In the genomic region with DNA sequence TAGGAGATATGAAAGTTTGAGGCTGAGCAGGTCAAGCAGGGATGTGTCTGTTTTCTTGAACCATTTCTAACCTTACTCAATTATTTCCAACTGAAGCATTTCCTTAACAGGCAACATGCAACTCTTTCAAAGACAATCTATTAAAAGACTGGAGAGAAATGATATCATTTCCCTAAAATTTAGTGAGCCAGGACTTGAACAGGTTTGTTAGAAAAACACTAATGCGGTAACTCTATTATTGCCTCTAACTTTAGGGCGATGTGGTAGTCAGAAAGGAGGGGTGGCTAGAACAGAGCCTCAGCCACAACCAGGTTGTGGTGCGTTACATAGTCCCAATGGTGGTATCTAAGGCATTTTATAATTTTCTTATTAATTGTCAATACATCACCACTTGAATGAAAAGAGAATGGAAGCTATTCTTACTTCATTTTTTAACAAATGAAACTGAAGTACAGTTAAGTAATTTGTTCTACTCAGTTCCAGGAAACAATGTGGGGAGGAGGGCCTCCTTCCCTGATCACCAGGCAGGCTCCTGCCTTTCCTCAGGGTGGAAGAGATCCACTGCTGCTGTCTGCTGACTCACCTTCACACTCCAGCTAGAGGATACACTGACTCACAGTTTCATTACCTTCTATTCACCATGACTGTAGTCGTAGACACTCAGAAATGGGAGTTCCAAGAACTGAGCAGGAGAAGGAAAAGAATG, we compare ENCODE assay signal across 9 cellular contexts. TPM values are rescaled to one million over a fixed set of nuclear protein-coding genes. Genes with fewer than 3 reads are reported as not detected.
DNase-seq lines count a peak whose midpoint lies in the region; ATAC-seq and TF ChIP-seq lines count a peak whose summit lies in the region.
"Had no signal": no experiment of that assay in that cellular context is flagged by ENCODE, and none has a peak within 500 bp of the region (broad histone marks: within the 10 kb centered on the region; RNA-seq: fewer than 3 reads in every experiment).

No MANE protein-coding gene starts in this region.

- H3K36me3 Mint-ChIP-seq in brain = no peaks in the 10 kb centered on the region

- H3K4me1 Mint-ChIP-seq in brain = peaks cover 5% of the 10 kb centered on the region

- peaks cover 39% of the 10 kb centered on the region for H3K4me1 ChIP-seq in lower lobe of right lung

- no peaks in the 10 kb centered on the region for H3K36me3 ChIP-seq in lower lobe of right lung

- H3K27me3 ChIP-seq in lower lobe of right lung (ENCODE audit: low read depth) = no peaks in the 10 kb centered on the region

- H3K27ac Mint-ChIP-seq in brain = peak overlapping the region in 3 of 5 experiments; percentile 11 to 83 (median 72)

- peak; percentile 87 to 94 for ATAC-seq in lower lobe of right lung
- no peak for ATAC-seq in HG03520 (IDR thresholded peaks at IDR 0.05; ENCODE audit: unreplicated experiment)

- H3K4me3 Mint-ChIP-seq in brain = peak overlapping the region in 1 of 5 experiments; percentile 11

- no peaks in the 10 kb centered on the region for H3K9me3 ChIP-seq in lower lobe of right lung

- TF ChIP-seq CTCF in brain (conservative IDR thresholded peaks at IDR 0.05) (no peak), lower lobe of right lung (IDR thresholded peaks at IDR 0.05) (no peak)

- H3K27me3 Mint-ChIP-seq in brain = peaks cover under 1% of the 10 kb centered on the region

- peak; percentile 23 for DNase-seq in GDM1 (lab: John Stamatoyannopoulos, UW)
- DNase-seq in LHCN-M2 (ENCODE audit: low read depth) = peak; percentile 93
- DNase-seq in lower lobe of right lung = no peak
- no peak for DNase-seq in COR-L47 (lab: John Stamatoyannopoulos, UW)
- DNase-seq in middle frontal gyrus (ENCODE audit: extremely low spot score, low spot score) = no peak
- DNase-seq in COLO668 (lab: John Stamatoyannopoulos, UW; ENCODE audit: unreplicated experiment) = no peak

- no peaks in the 10 kb centered on the region for H3K9me3 Mint-ChIP-seq in brain

- H3K27ac ChIP-seq in lower lobe of right lung = peak overlapping the region; percentile 38
- H3K27ac ChIP-seq: KMS-11 had no signal

- intact Hi-C loops in lower lobe of right lung (cut with DNase I) = no loop called here

- no peak overlapping the region for H3K4me3 ChIP-seq in lower lobe of right lung

RNA-seq across cellular contexts. Expression of gene MYO1E, which starts 22.8 kb away (rescaled TPM):
- 88.5 and 117 TPM in 2 replicates for total RNA-seq in LHCN-M2 (2014; rRNA removed)
- 59.1 TPM for polyA plus RNA-seq in LHCN-M2 (2012)
- polyA plus RNA-seq in brain (ENCODE audit: insufficient read depth, low read depth, low replicate concordance) = 35.8 TPM
- total RNA-seq in lower lobe of right lung = 59.4 TPM

Comparison
In these comparisons a context has a peak if more than half of its experiments do, and no peak if none do; other contexts are left out.
1. DNase-seq: peak in GDM1 (single experiment) and LHCN-M2 (single experiment); none in lower lobe of right lung (single experiment), COR-L47 (single experiment), middle frontal gyrus (single experiment) and COLO668 (single experiment).